In the genomic region with DNA sequence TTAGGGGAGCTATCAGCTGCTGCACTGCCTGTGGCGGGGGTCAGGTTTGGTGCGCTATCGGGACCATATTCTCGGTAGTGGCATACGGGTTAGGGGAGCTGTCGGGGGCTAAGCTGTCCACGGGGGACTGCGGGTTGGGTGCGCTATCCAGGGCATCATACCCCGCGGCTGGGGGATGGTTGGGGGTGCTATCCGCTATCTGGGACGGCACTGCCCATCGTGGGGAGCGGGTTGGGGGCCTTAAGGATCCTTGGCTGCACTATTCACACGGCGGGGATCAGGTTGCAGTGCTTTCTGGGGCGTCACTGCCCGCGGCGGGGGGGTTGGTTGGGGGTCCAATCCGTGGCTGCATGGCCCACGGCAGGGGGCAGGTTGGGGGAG, we compare ENCODE assay signal across 8 cellular contexts. TPM values are rescaled to one million over a fixed set of nuclear protein-coding genes. Genes with fewer than 3 reads are reported as not detected.
DNase-seq lines count a peak whose midpoint lies in the region; ATAC-seq, FAIRE-seq and TF ChIP-seq lines count a peak whose summit lies in the region.
"Not testable (repeated sequence)": the region's sequence is repeated elsewhere in the genome, so short reads cannot be mapped to it uniquely, and the experiment has no call there.

No MANE protein-coding gene starts in this region.

- not testable (repeated sequence) for H4K20me1 ChIP-seq in DND-41 (ENCODE audit: insufficient read depth, low read length); HepG2 (ENCODE audit: insufficient read depth, low read length)

- ATAC-seq in A549; DND-41 (ENCODE audit: insufficient read depth, low read depth); T-helper 17 cell; HepG2; stimulated activated effector memory CD8-positive, alpha-beta T cell treated with anti-CD3 and anti-CD28 coated beads, Interleukin-12 subunit alpha, Interleukin-12 subunit beta, amount 100 ng/mL, for 72 hours: not testable (repeated sequence)

- H3K4me1 Mint-ChIP-seq in T-helper 17 cell; activated T-cell treated with anti-CD3 and anti-CD28 coated beads, Interleukin-2, amount 50 U/mL, for 24 hours (ENCODE audit: low read depth); activated naive CD8-positive, alpha-beta T cell treated with anti-CD3 and anti-CD28 coated beads for 36 hours; stimulated activated effector memory CD8-positive, alpha-beta T cell treated with anti-CD3 and anti-CD28 coated beads, Interleukin-12 subunit alpha, Interleukin-12 subunit beta, amount 100 ng/mL, for 72 hours: not testable (repeated sequence)

- CTCF ChIA-PET in A549 (lab: Yijun Ruan, JAX), result interaction anchor here (0.6 to 1.9 kb wide), 6 partner anchors 11 to 367 kb away, joined by 3 to 13 read pairs (median 5); partner anchors contain the start of gene MC5R
- CTCF ChIA-PET in HepG2 (lab: Yijun Ruan, JAX; ENCODE audit: low intra/inter-chr PET ratio, low total read pairs), result interaction anchor here (1.5 kb wide), 1 partner anchor 238 kb away, joined by 4 read pairs; no protein-coding TSS in a partner anchor

- not testable (repeated sequence) for BruUV-seq in HepG2 (replicated peaks; lab: Mats Ljungman, UMichigan)

- not testable (repeated sequence) for H3K9me3 ChIP-seq in A549; DND-41 (ENCODE audit: insufficient read depth, low read length, severe bottlenecking); KOPT-K1 (ENCODE audit: insufficient read depth, low read length, poor library complexity, severe bottlenecking); T-helper 17 cell (ENCODE audit: control insufficient read depth, low read length, poor library complexity, severe bottlenecking); HepG2 (ENCODE audit: low read length)

- in situ Hi-C loops in HepG2 (cut with HindIII; ENCODE audit: extremely low pct_ligation_motif_present, low pct_unique_long_range_greater_than_20kb), result not testable (repeated sequence)

- intact Hi-C loops in HepG2 (cut with micrococcal nuclease; ENCODE audit: unreplicated experiment), result not testable (repeated sequence)

- not testable (repeated sequence) for TF ChIP-seq EP300 in A549 (IDR thresholded peaks at IDR 0.05); HepG2 (IDR thresholded peaks at IDR 0.05; ENCODE audit: low read depth in 2 of 2, low read length in 2 of 2); HepG2 (CRISPR knock-in tag; IDR thresholded peaks at IDR 0.05; ENCODE audit: borderline replicate concordance)

- H3K4me3 Mint-ChIP-seq in T-helper 17 cell, result peak overlapping the region; percentile 92
- H3K4me3 Mint-ChIP-seq in activated T-cell treated with anti-CD3 and anti-CD28 coated beads, Interleukin-2, amount 50 U/mL, for 24 hours, result peak overlapping the region; percentile 83
- peak overlapping the region; percentile 93 for H3K4me3 Mint-ChIP-seq in activated naive CD8-positive, alpha-beta T cell treated with anti-CD3 and anti-CD28 coated beads for 36 hours
- peak overlapping the region; percentile 89 for H3K4me3 Mint-ChIP-seq in stimulated activated effector memory CD8-positive, alpha-beta T cell treated with anti-CD3 and anti-CD28 coated beads, Interleukin-12 subunit alpha, Interleukin-12 subunit beta, amount 100 ng/mL, for 72 hours

- H3K9ac ChIP-seq in DND-41 (ENCODE audit: low read depth, low read length), result peak overlapping the region; percentile 63
- not testable (repeated sequence) for H3K9ac ChIP-seq in HepG2 (ENCODE audit: insufficient read depth, low read depth, low read length)

- POLR2A ChIA-PET in A549 (lab: Yijun Ruan, JAX), result not testable (repeated sequence)
- POLR2A ChIA-PET in HepG2 (lab: Yijun Ruan, JAX), result interaction anchor here (1.3 kb wide), 1 partner anchor 12 kb away, joined by 9 read pairs; no protein-coding TSS in a partner anchor

- peak overlapping the region; percentile 78 for H2AFZ ChIP-seq in DND-41 (ENCODE audit: low read depth, low read length)
- H2AFZ ChIP-seq in HepG2 (ENCODE audit: low read length), result not testable (repeated sequence)

- H3K27ac ChIP-seq in A549, result peak overlapping the region in 1 of 2 experiments; percentile 71; a peak in 3 of 6 replicates
- H3K27ac ChIP-seq in DND-41 (ENCODE audit: low read length), result peak overlapping the region; percentile 60
- H3K27ac ChIP-seq in KOPT-K1 (ENCODE audit: low read depth, low read length, poor library complexity, severe bottlenecking), result peak overlapping the region; percentile 59
- not testable (repeated sequence) for H3K27ac ChIP-seq in HepG2 (ENCODE audit: extremely low read length, insufficient read depth, low read length)

- not testable (repeated sequence) for H3K36me3 Mint-ChIP-seq in T-helper 17 cell (ENCODE audit: low read depth); activated T-cell treated with anti-CD3 and anti-CD28 coated beads, Interleukin-2, amount 50 U/mL, for 24 hours (ENCODE audit: low read depth); activated naive CD8-positive, alpha-beta T cell treated with anti-CD3 and anti-CD28 coated beads for 36 hours; stimulated activated effector memory CD8-positive, alpha-beta T cell treated with anti-CD3 and anti-CD28 coated beads, Interleukin-12 subunit alpha, Interleukin-12 subunit beta, amount 100 ng/mL, for 72 hours

- not testable (repeated sequence) for TF ChIP-seq POLR2A in A549 (IDR thresholded peaks at IDR 0.05; ENCODE audit: low read length); HepG2 (IDR thresholded peaks at IDR 0.05; ENCODE audit: insufficient read depth in 1 of 2, low read depth in 2 of 2, low read length in 2 of 2)

- not testable (repeated sequence) for FAIRE-seq in A549 (lab: Jason Lieb, UNC); HepG2 (lab: Jason Lieb, UNC)

- H3K4me2 ChIP-seq in A549 (peak overlapping the region; percentile 58), DND-41 (ENCODE audit: insufficient read depth, low read length) (peak overlapping the region; percentile 70), HepG2 (ENCODE audit: low read depth, low read length) (peak overlapping the region; percentile 76; the same call in 1 of the 2 replicates)

- TF ChIP-seq RAD21 in A549 (conservative IDR thresholded peaks at IDR 0.05 in 1 of 2, IDR thresholded peaks at IDR 0.05 in 1 of 2); HepG2 (CRISPR knock-in tag; IDR thresholded peaks at IDR 0.05): not testable (repeated sequence)

- DNase-seq in A549 (ENCODE audit: low read depth in 1 of 2, low spot score in 1 of 2); DND-41; T-helper 17 cell; activated T-cell treated with anti-CD3 and anti-CD28 coated beads, Interleukin-2, amount 50 U/mL, for 24 hours; activated naive CD8-positive, alpha-beta T cell treated with anti-CD3 and anti-CD28 coated beads for 36 hours; HepG2 (ENCODE audit: low spot score); stimulated activated effector memory CD8-positive, alpha-beta T cell treated with anti-CD3 and anti-CD28 coated beads, Interleukin-12 subunit alpha, Interleukin-12 subunit beta, amount 100 ng/mL, for 72 hours (ENCODE audit: low spot score in 2 of 2): not testable (repeated sequence)

- H3K36me3 ChIP-seq in DND-41 (ENCODE audit: insufficient read depth, low read length); KOPT-K1 (ENCODE audit: insufficient read depth, low read length); HepG2 (replicated peaks in 1 of 2; ENCODE audit: control insufficient read depth in 1 of 2, insufficient read depth in 2 of 2, low read length in 2 of 2): not testable (repeated sequence)

- TF ChIP-seq CTCF in A549 (IDR thresholded peaks at IDR 0.05); DND-41 (IDR thresholded peaks at IDR 0.05; ENCODE audit: borderline replicate concordance, extremely low read depth, low read length, poor library complexity, severe bottlenecking); HepG2 (CRISPR knock-in tag; IDR thresholded peaks at IDR 0.05): not testable (repeated sequence)

- not testable (repeated sequence) for H3K9me3 Mint-ChIP-seq in activated T-cell treated with anti-CD3 and anti-CD28 coated beads, Interleukin-2, amount 50 U/mL, for 24 hours; activated naive CD8-positive, alpha-beta T cell treated with anti-CD3 and anti-CD28 coated beads for 36 hours; stimulated activated effector memory CD8-positive, alpha-beta T cell treated with anti-CD3 and anti-CD28 coated beads, Interleukin-12 subunit alpha, Interleukin-12 subunit beta, amount 100 ng/mL, for 72 hours

- not testable (repeated sequence) for H3K4me1 ChIP-seq in A549; HepG2 (ENCODE audit: insufficient read depth, low read length)
- H3K4me1 ChIP-seq in DND-41 (ENCODE audit: insufficient read depth, low read length), result peaks cover 24% of the 10 kb centered on the region

- WGBS in A549 (ENCODE audit: missing lambda C conversion rate), result no CpG with 5 or more reads among the region's 23 CpGs
- WGBS in HepG2 (ENCODE audit: low lambda C conversion rate), result 81% methylated on average over 7 of the region's 23 CpGs

- H3K27me3 Mint-ChIP-seq in T-helper 17 cell; activated T-cell treated with anti-CD3 and anti-CD28 coated beads, Interleukin-2, amount 50 U/mL, for 24 hours; activated naive CD8-positive, alpha-beta T cell treated with anti-CD3 and anti-CD28 coated beads for 36 hours: not testable (repeated sequence)

- H3K79me2 ChIP-seq in DND-41 (ENCODE audit: insufficient read depth, low read length), result peaks cover 13% of the 10 kb centered on the region
- not testable (repeated sequence) for H3K79me2 ChIP-seq in HepG2 (ENCODE audit: insufficient read depth, low read length)

- H3K27me3 ChIP-seq in DND-41 (ENCODE audit: insufficient read depth, low read length, poor library complexity); HepG2 (ENCODE audit: control insufficient read depth in 1 of 2, insufficient read depth in 2 of 2, low read length in 2 of 2): not testable (repeated sequence)

- H3K27ac Mint-ChIP-seq in T-helper 17 cell, result peak overlapping the region; percentile 81
- not testable (repeated sequence) for H3K27ac Mint-ChIP-seq in activated T-cell treated with anti-CD3 and anti-CD28 coated beads, Interleukin-2, amount 50 U/mL, for 24 hours; activated naive CD8-positive, alpha-beta T cell treated with anti-CD3 and anti-CD28 coated beads for 36 hours
- peak overlapping the region; percentile 91 for H3K27ac Mint-ChIP-seq in stimulated activated effector memory CD8-positive, alpha-beta T cell treated with anti-CD3 and anti-CD28 coated beads, Interleukin-12 subunit alpha, Interleukin-12 subunit beta, amount 100 ng/mL, for 72 hours

- H3K4me3 ChIP-seq in A549, result peak overlapping the region; percentile 23; the same call in 1 of the 3 replicates
- peak overlapping the region; percentile 12 to 77; a peak in 3 of 4 replicates for H3K4me3 ChIP-seq in DND-41 (ENCODE audit: low read depth in 1 of 2, low read length in 2 of 2)
- H3K4me3 ChIP-seq in HepG2 (replicated peaks in 1 of 3; ENCODE audit: insufficient read depth in 1 of 3, low read depth in 2 of 3, low read length in 3 of 3), result peak overlapping the region; percentile 26 to 74 (median 70); a peak in 4 of 6 replicates

RNA-seq across cellular contexts. Expression of gene ZNF519, which starts 46.1 kb away (rescaled TPM):
- polyA plus RNA-seq in A549 (2011; rRNA removed) (6.6 and 7.0 TPM in 2 replicates), A549 (2017; fragmentation: RNase III; extraction: RNeasy Plus Mini Kit Qiagen cat#74134 plus additional on column Dnase treatment) (3.2 to 3.5 TPM (median 3.3 TPM) in 3 replicates), HepG2 (2011; rRNA removed) (3.4 and 7.3 TPM in 2 replicates)
- polyA plus RNA-seq in A549 (2012; cell fraction: cytosol; rRNA removed), result 2.0 and 2.5 TPM in 2 replicates
- 4.1 and 6.2 TPM in 2 replicates for polyA plus RNA-seq in A549 (2012; cell fraction: nucleus; rRNA removed)
- polyA minus RNA-seq in A549 (2011; rRNA and poly(A)+ RNA removed), result 5.8 and 6.0 TPM in 2 replicates
- total RNA-seq in T-helper 17 cell (10 to 100 TPM in 1 of 2 donors, 1 to 10 TPM in 1; 5.2 to 10.6 TPM), HepG2 (2016; rRNA removed; fragmentation: Illumina TruSeq; extraction: Trizol) (5.7 and 11.1 TPM in 2 replicates)
- total RNA-seq in activated naive CD8-positive, alpha-beta T cell treated with anti-CD3 and anti-CD28 coated beads for 36 hours, result 10 to 100 TPM; 13.0 to 13.5 TPM
- 2.6 and 3.1 TPM in 2 replicates for total RNA-seq in HepG2 (2016; cell fraction: cytosol; rRNA removed; fragmentation: Illumina TruSeq; extraction: Trizol; ENCODE audit: low read depth)
- total RNA-seq in HepG2 (2016; cell fraction: insoluble cytoplasmic fraction; rRNA removed; fragmentation: Illumina TruSeq; extraction: Trizol), result 6.4 and 11.8 TPM in 2 replicates
- 2.2 and 2.6 TPM in 2 replicates for total RNA-seq in HepG2 (2016; cell fraction: membrane; rRNA removed; fragmentation: Illumina TruSeq; extraction: Trizol)
- total RNA-seq in HepG2 (2016; cell fraction: nucleus; rRNA removed; fragmentation: Illumina TruSeq; extraction: Trizol), result 36.3 and 40.6 TPM in 2 replicates
- polyA plus RNA-seq in HepG2 (2011; cell fraction: cytosol; rRNA removed), result 1.4 and 1.9 TPM in 2 replicates
- polyA plus RNA-seq in HepG2 (2011; cell fraction: nucleus; rRNA removed), result 7.3 and 9.7 TPM in 2 replicates
- polyA plus RNA-seq in HepG2 (2012), result 1.1 and 2.7 TPM in 2 replicates
- 0.36 and 0.75 TPM in 2 replicates for polyA plus RNA-seq in HepG2 (2016; cell fraction: cytosol; fragmentation: Illumina TruSeq; extraction: Trizol; ENCODE audit: low read depth)
- polyA plus RNA-seq in HepG2 (2016; cell fraction: insoluble cytoplasmic fraction; fragmentation: Illumina TruSeq; extraction: Trizol; ENCODE audit: low read depth), result 4.5 and 5.5 TPM in 2 replicates
- 0.85 and 1.1 TPM in 2 replicates for polyA plus RNA-seq in HepG2 (2016; cell fraction: membrane; fragmentation: Illumina TruSeq; extraction: Trizol; ENCODE audit: low read depth)
- polyA plus RNA-seq in HepG2 (2016; cell fraction: nucleus; fragmentation: Illumina TruSeq; extraction: Trizol; ENCODE audit: insufficient read depth, low read depth), result 31.5 and 33.6 TPM in 2 replicates
- polyA minus RNA-seq in HepG2 (2011; rRNA and poly(A)+ RNA removed; ENCODE audit: low replicate concordance), result 7.6 and 14.7 TPM in 2 replicates
- polyA minus RNA-seq in HepG2 (2011; cell fraction: cytosol; rRNA and poly(A)+ RNA removed), result 2.1 and 2.2 TPM in 2 replicates
- 25.5 and 35.4 TPM in 2 replicates for polyA minus RNA-seq in HepG2 (2011; cell fraction: nucleus; rRNA and poly(A)+ RNA removed)
